In the genomic region with DNA sequence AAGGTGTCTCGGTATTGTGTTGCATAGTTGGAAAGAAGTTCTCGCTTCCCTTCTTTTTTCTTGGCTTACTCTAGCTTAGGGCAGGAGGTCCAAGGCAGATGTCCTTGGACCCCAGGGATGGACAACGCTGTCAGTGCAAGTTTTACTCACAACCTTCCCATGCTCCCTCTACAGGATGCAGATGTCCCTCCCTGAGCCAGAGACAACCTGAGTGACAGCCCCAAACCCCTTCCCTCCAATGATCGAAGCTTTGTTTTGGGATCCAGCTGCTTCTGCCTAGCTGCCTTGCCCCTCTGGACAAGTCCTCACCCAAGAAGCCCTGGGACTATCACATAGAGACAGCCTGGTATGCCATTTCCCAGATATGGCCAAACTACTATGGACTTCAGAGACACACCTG, we compare ENCODE assay signal across 18 cellular contexts.
"Had no signal": no experiment of that assay in that cellular context is flagged by ENCODE, and none has a peak within 500 bp of the region (broad histone marks: within the 10 kb centered on the region; RNA-seq: fewer than 3 reads in every experiment).

No MANE protein-coding gene starts in this region.

- H3K27me3 Mint-ChIP-seq: activated naive CD4-positive, alpha-beta T cell treated with anti-CD3 and anti-CD28 coated beads, Interleukin-2, amount 50 U/mL, for 24 hours had no signal

- H3K4me1 ChIP-seq: adrenal gland, body of pancreas, foreskin keratinocyte, uterus had no signal

- H3K4me3 ChIP-seq: adrenal gland, body of pancreas, coronary artery, lung, tibial nerve, uterus had no signal

- H3K36me3 ChIP-seq: adrenal gland, tibial nerve, uterus had no signal

- H3K36me3 Mint-ChIP-seq: activated naive CD4-positive, alpha-beta T cell treated with anti-CD3 and anti-CD28 coated beads, Interleukin-2, amount 50 U/mL, for 24 hours; stimulated activated naive B cell treated with anti-CD40 and anti-IgM and Interleukin-4, amounts not matched to agents 10 μg/mL and 1 μg/mL and 100 μg/mL, for 72 hours had no signal

- ATAC-seq: body of pancreas; foreskin keratinocyte; left colon; stimulated activated naive B cell treated with anti-CD40 and anti-IgM and Interleukin-4, amounts not matched to agents 10 μg/mL and 1 μg/mL and 100 μg/mL, for 72 hours had no signal

- H3K27me3 ChIP-seq: adrenal gland, body of pancreas, foreskin keratinocyte, tibial nerve, uterus had no signal

- H3K27ac Mint-ChIP-seq: activated naive CD4-positive, alpha-beta T cell treated with anti-CD3 and anti-CD28 coated beads, Interleukin-2, amount 50 U/mL, for 24 hours; stimulated activated naive B cell treated with anti-CD40 and anti-IgM and Interleukin-4, amounts not matched to agents 10 μg/mL and 1 μg/mL and 100 μg/mL, for 72 hours had no signal

- H3K9me3 ChIP-seq: adrenal gland, body of pancreas, tibial nerve, uterus had no signal

- H3K4me3 Mint-ChIP-seq: activated naive CD4-positive, alpha-beta T cell treated with anti-CD3 and anti-CD28 coated beads, Interleukin-2, amount 50 U/mL, for 24 hours; stimulated activated naive B cell treated with anti-CD40 and anti-IgM and Interleukin-4, amounts not matched to agents 10 μg/mL and 1 μg/mL and 100 μg/mL, for 72 hours had no signal

- DNase-seq: activated CD4-positive, alpha-beta T cell treated with anti-CD3 and anti-CD28 coated beads, Interleukin-2, amount 50 U/mL, for 1 hour; activated CD4-positive, CD25-positive, alpha-beta regulatory T cell; activated effector memory CD4-positive, alpha-beta T cell treated with anti-CD3 and anti-CD28 coated beads, Interleukin-2, amount 50 U/mL, for 16 hours; activated T-cell treated with anti-CD3 and anti-CD28 coated beads for 4 hours; adrenal gland; body of pancreas; central memory CD4-positive, alpha-beta T cell; effector CD4-positive, alpha-beta T cell; foreskin keratinocyte; head of caudate nucleus; left colon; stimulated activated naive B cell treated with anti-CD40 and anti-IgM and Interleukin-4, amounts not matched to agents 10 μg/mL and 1 μg/mL and 100 μg/mL, for 72 hours; substantia nigra; uterus had no signal

- H3K27ac ChIP-seq: adrenal gland, body of pancreas, coronary artery, foreskin keratinocyte, tibial nerve, uterus had no signal

- H3K9me3 Mint-ChIP-seq: activated naive CD4-positive, alpha-beta T cell treated with anti-CD3 and anti-CD28 coated beads, Interleukin-2, amount 50 U/mL, for 24 hours; stimulated activated naive B cell treated with anti-CD40 and anti-IgM and Interleukin-4, amounts not matched to agents 10 μg/mL and 1 μg/mL and 100 μg/mL, for 72 hours had no signal
